26 cellular contexts compared by ENCODE assay signal in the genomic region with DNA sequence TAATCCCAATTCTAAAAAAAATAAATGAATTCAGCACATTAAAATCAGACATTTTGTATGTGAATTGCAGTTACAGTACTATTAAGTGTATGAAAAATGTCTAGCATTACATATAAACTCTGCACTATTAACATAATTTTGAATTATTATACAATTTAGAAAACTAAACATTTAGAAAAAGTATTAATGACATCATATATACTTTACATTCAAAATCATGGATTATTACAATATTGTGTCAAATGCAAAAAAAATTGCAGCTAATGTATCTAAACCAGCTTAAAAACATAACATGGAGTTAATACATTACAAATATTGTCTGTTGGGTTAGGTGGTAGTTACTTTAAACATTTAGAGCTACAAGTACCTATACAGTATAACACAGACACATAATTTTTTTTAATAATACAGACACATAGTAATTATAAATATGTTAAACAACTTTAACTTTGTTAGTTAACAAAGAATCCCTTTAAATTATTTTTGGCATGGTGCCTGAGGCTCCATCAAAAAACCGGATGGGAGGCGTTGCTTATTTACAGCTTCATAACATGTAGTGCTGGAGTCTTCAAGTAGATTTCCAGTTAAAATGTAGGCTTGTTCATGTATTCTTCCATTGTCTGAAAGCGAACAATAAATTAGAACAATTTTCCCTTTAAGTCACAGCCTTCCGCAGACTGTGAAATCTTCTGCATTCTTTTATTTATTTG.
A peak's percentile ranks its signal among the peaks of the same experiment; 100 is the strongest.
DNase-seq lines count a peak whose midpoint lies in the region; ATAC-seq and TF ChIP-seq lines count a peak whose summit lies in the region.
"Had no signal": no experiment of that assay in that cellular context is flagged by ENCODE, and none has a peak within 500 bp of the region (broad histone marks: within the 10 kb centered on the region; RNA-seq: fewer than 3 reads in every experiment).

No MANE protein-coding gene starts in this region.

- in situ Hi-C loops in KBM-7 (cut with MboI; ENCODE audit: low pct_unique_long_range_greater_than_20kb, low sequenced_read_pairs) = no loop called here

- H3K4me2 ChIP-seq in PC-9 (peak overlapping the region; percentile 74), smooth muscle cell (no peak overlapping the region)

- H3K9me3 Mint-ChIP-seq in MCF 10A (ENCODE audit: unreplicated experiment) = no peaks in the 10 kb centered on the region
- H3K9me3 Mint-ChIP-seq: activated CD4-positive, alpha-beta T cell treated with anti-CD3 and anti-CD28 coated beads, Interleukin-2, amount 10 ng/mL, durations not matched to agents 24 days and 14 days; activated naive CD4-positive, alpha-beta T cell treated with anti-CD3 and anti-CD28 coated beads, Interleukin-2, amount 50 U/mL, for 24 hours; CD8-positive, alpha-beta memory T cell had no signal

- peaks cover 5% of the 10 kb centered on the region for H3K36me3 Mint-ChIP-seq in MCF 10A (ENCODE audit: insufficient read depth, unreplicated experiment)
- H3K36me3 Mint-ChIP-seq: activated CD8-positive, alpha-beta memory T cell treated with anti-CD3 and anti-CD28 coated beads, Interleukin-2, amount 10 ng/mL, durations not matched to agents 7 days and 5 days; activated naive CD4-positive, alpha-beta T cell treated with anti-CD3 and anti-CD28 coated beads, Interleukin-2, amount 50 U/mL, for 24 hours; CD8-positive, alpha-beta memory T cell had no signal

- H3K4me1 ChIP-seq in breast epithelium = no peaks in the 10 kb centered on the region
- H3K4me1 ChIP-seq in PC-9 (replicated peaks; ENCODE audit: insufficient read depth) = peaks cover 42% of the 10 kb centered on the region
- peaks cover 4% of the 10 kb centered on the region for H3K4me1 ChIP-seq in smooth muscle cell (ENCODE audit: low read depth)

- peak overlapping the region; percentile 94 for H3K27ac Mint-ChIP-seq in MCF 10A (ENCODE audit: low read depth, unreplicated experiment)
- H3K27ac Mint-ChIP-seq: activated CD4-positive, alpha-beta T cell treated with anti-CD3 and anti-CD28 coated beads, Interleukin-2, amount 10 ng/mL, durations not matched to agents 24 days and 14 days; activated CD8-positive, alpha-beta memory T cell treated with anti-CD3 and anti-CD28 coated beads, Interleukin-2, amount 10 ng/mL, durations not matched to agents 7 days and 5 days; activated naive CD4-positive, alpha-beta T cell treated with anti-CD3 and anti-CD28 coated beads, Interleukin-2, amount 50 U/mL, for 24 hours; B cell had no signal

- H3K9me2 ChIP-seq in PC-9 (ENCODE audit: insufficient read depth) = no peaks in the 10 kb centered on the region

- H3K79me2 ChIP-seq in PC-9 (ENCODE audit: low read depth) (peaks cover 4% of the 10 kb centered on the region; the same call in 1 of the 2 replicates), smooth muscle cell (ENCODE audit: low read depth) (no peaks in the 10 kb centered on the region)

- H3K4me3 ChIP-seq in breast epithelium (no peak overlapping the region), PC-9 (0 out of 2 replicates have a peak overlapping the region, but pooled peaks have one; percentile 42), smooth muscle cell (no peak overlapping the region)
- H3K4me3 ChIP-seq: cardiac muscle cell, coronary artery had no signal

- 88% methylated on average over 4 of the region's 4 CpGs for WGBS in smooth muscle cell (ENCODE audit: low lambda C conversion rate)

- H3K27me3 Mint-ChIP-seq in MCF 10A (ENCODE audit: insufficient read depth, unreplicated experiment) = no peaks in the 10 kb centered on the region
- H3K27me3 Mint-ChIP-seq: activated CD4-positive, alpha-beta T cell treated with anti-CD3 and anti-CD28 coated beads, Interleukin-2, amount 10 ng/mL, durations not matched to agents 24 days and 14 days; activated CD8-positive, alpha-beta memory T cell treated with anti-CD3 and anti-CD28 coated beads, Interleukin-2, amount 10 ng/mL, durations not matched to agents 7 days and 5 days; activated naive CD4-positive, alpha-beta T cell treated with anti-CD3 and anti-CD28 coated beads, Interleukin-2, amount 50 U/mL, for 24 hours; B cell; CD8-positive, alpha-beta memory T cell had no signal

- BruUV-seq in MCF 10A (replicated peaks; lab: Mats Ljungman, UMichigan) (no TSS peak), PC-9 (replicated peaks; lab: Mats Ljungman, UMichigan) (no TSS peak)

- H3K4me1 Mint-ChIP-seq in MCF 10A (ENCODE audit: insufficient read depth, unreplicated experiment) = peaks cover 27% of the 10 kb centered on the region

- H3K9ac ChIP-seq in smooth muscle cell (ENCODE audit: low read depth) = no peak overlapping the region

- H3K27me3 ChIP-seq in breast epithelium (no peaks in the 10 kb centered on the region), PC-9 (ENCODE audit: insufficient read depth, low read depth) (no peaks in the 10 kb centered on the region), smooth muscle cell (ENCODE audit: low read depth) (no peaks in the 10 kb centered on the region)
- H3K27me3 ChIP-seq: cardiac muscle cell had no signal

- H4K20me1 ChIP-seq in PC-9 (ENCODE audit: insufficient read depth) = no peaks in the 10 kb centered on the region
- H4K20me1 ChIP-seq in smooth muscle cell (ENCODE audit: low read depth) = no peaks in the 10 kb centered on the region

- H3K9me3 ChIP-seq in breast epithelium (no peaks in the 10 kb centered on the region), PC-9 (ENCODE audit: insufficient read depth, low read depth) (no peaks in the 10 kb centered on the region), smooth muscle cell (replicated peaks; ENCODE audit: low read depth) (no peaks in the 10 kb centered on the region)

- intact Hi-C loops in MCF 10A (cut with micrococcal nuclease) = no loop called here
- intact Hi-C loops in breast epithelium (cut with DNase I; ENCODE audit: low total_unique reads) = no loop called here
- intact Hi-C loops in PC-9 (cut with micrococcal nuclease; ENCODE audit: unreplicated experiment) = no loop called here

- ATAC-seq in HG02588 (IDR thresholded peaks at IDR 0.05; ENCODE audit: unreplicated experiment) = no peak
- ATAC-seq: activated CD8-positive, alpha-beta memory T cell treated with anti-CD3 and anti-CD28 coated beads, Interleukin-2, amount 10 ng/mL, durations not matched to agents 7 days and 5 days; left colon had no signal

- no peak for TF ChIP-seq POLR2A in breast epithelium (IDR thresholded peaks at IDR 0.05)

- H3K36me3 ChIP-seq in breast epithelium (no peaks in the 10 kb centered on the region), PC-9 (ENCODE audit: low read depth) (0 out of 2 replicates have a peak, but pooled peaks cover 7% of the 10 kb centered on the region), smooth muscle cell (ENCODE audit: low read depth) (no peaks in the 10 kb centered on the region)
- H3K36me3 ChIP-seq: cardiac muscle cell, WERI-Rb-1 had no signal

- H3F3A ChIP-seq in PC-9 (ENCODE audit: insufficient read depth, low read depth) = peaks cover 54% of the 10 kb centered on the region
- H3F3A ChIP-seq in smooth muscle cell (ENCODE audit: low read depth) = peaks cover 6% of the 10 kb centered on the region

- DNase-seq in MCF 10A (ENCODE audit: unreplicated experiment) (peak; percentile 31), breast epithelium (ENCODE audit: low spot score in 2 of 2) (no peak), PC-9 (no peak), epithelial cell of prostate (ENCODE audit: low read depth, low spot score) (no peak), smooth muscle cell (lab: John Stamatoyannopoulos, UW; ENCODE audit: unreplicated experiment) (no peak), NCI-H2107 (lab: John Stamatoyannopoulos, UW) (no peak), KBM-7 (no peak)
- DNase-seq: 8988T; activated CD4-positive, alpha-beta T cell treated with anti-CD3 and anti-CD28 coated beads, Interleukin-2, amount 10 ng/mL, durations not matched to agents 24 days and 14 days; activated CD8-positive, alpha-beta memory T cell treated with anti-CD3 and anti-CD28 coated beads, Interleukin-2, amount 10 ng/mL, durations not matched to agents 7 days and 5 days; CD8-positive, alpha-beta memory T cell; DMS79; Karpas-422; left colon; mesendoderm; NCI-H1092 treated with DMSO at 0.1 percent for 48 hours; NCI-H510A treated with DMSO at 0.1 percent for 48 hours; nucleus accumbens; RPMI8226; substantia nigra; WERI-Rb-1 had no signal

- no peak overlapping the region for H3K4me3 Mint-ChIP-seq in MCF 10A (ENCODE audit: unreplicated experiment)
- H3K4me3 Mint-ChIP-seq: activated CD4-positive, alpha-beta T cell treated with anti-CD3 and anti-CD28 coated beads, Interleukin-2, amount 10 ng/mL, durations not matched to agents 24 days and 14 days; activated CD8-positive, alpha-beta memory T cell treated with anti-CD3 and anti-CD28 coated beads, Interleukin-2, amount 10 ng/mL, durations not matched to agents 7 days and 5 days; activated naive CD4-positive, alpha-beta T cell treated with anti-CD3 and anti-CD28 coated beads, Interleukin-2, amount 50 U/mL, for 24 hours; B cell; CD8-positive, alpha-beta memory T cell had no signal

- CTCF ChIA-PET in MCF 10A (lab: Yijun Ruan, JAX) = interaction anchor here (0.7 to 4.6 kb wide), 9 partner anchors 11 to 786 kb away, joined by 3 to 42 read pairs (median 3); no protein-coding TSS in a partner anchor
- CTCF ChIA-PET in PC-9 (lab: Charles Lee) = interaction anchor here (0.6 to 2.4 kb wide), 2 partner anchors 40 to 516 kb away, joined by 4 to 15 read pairs; no protein-coding TSS in a partner anchor

- H3K27ac ChIP-seq in breast epithelium (no peak overlapping the region), PC-9 (peak overlapping the region; percentile 96), epithelial cell of prostate (peak overlapping the region; percentile 97), smooth muscle cell (ENCODE audit: low read depth) (peak overlapping the region; percentile 96)
- H3K27ac ChIP-seq: cardiac muscle cell, coronary artery, WERI-Rb-1 had no signal

- POLR2A ChIA-PET in MCF 10A (lab: Yijun Ruan, JAX) = interaction anchor here (0.7 to 4.6 kb wide), 11 partner anchors 12 to 177 kb away, joined by 3 to 66 read pairs (median 5); no protein-coding TSS in a partner anchor
- POLR2A ChIA-PET in PC-9 (lab: Charles Lee; ENCODE audit: unreplicated experiment) = interaction anchor here (0.6 kb wide), 2 partner anchors 210 to 815 kb away, joined by 3 to 4 read pairs; no protein-coding TSS in a partner anchor

- no peak for TF ChIP-seq CTCF in MCF 10A (IDR thresholded peaks at IDR 0.05; ENCODE audit: unreplicated experiment)
- no peak for TF ChIP-seq CTCF in breast epithelium (IDR thresholded peaks at IDR 0.05)
- no peak for TF ChIP-seq CTCF in PC-9 (conservative IDR thresholded peaks at IDR 0.05)
- no peak for TF ChIP-seq CTCF in smooth muscle cell (IDR thresholded peaks at IDR 0.05; ENCODE audit: borderline replicate concordance, insufficient read depth, poor library complexity, severe bottlenecking)

- peak overlapping the region; percentile 72; the same call in 1 of the 2 replicates for H2AFZ ChIP-seq in PC-9
- no peak overlapping the region for H2AFZ ChIP-seq in smooth muscle cell (ENCODE audit: low read depth)

Comparison
In these comparisons a context has a peak if more than half of its experiments do, and no peak if none do; other contexts are left out.
1. H3K27ac ChIP-seq: peak in PC-9 (single experiment), epithelial cell of prostate (single experiment) and smooth muscle cell (single experiment); none in breast epithelium (0 of 2).